Comparison of ENCODE assay signal across 8 cellular contexts in the genomic region with DNA sequence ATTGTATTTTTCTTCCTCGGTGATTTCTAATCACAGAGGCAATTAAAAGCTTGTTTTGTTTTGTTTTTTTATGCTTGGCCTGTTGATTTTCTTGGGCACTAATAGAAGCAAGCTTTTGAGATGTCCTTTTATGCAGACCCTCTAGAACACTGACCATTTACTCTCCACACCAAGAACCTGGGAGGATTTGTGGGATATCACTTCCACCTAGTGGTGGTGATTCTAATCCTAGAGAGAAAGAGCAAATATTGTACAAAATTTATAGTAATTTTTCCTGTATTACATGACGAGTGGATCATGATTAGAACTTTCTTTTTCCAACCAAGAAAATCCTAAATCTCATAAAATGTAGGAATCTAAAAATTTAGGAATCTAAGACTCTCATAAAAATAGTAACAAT. TPM values are rescaled to one million over a fixed set of nuclear protein-coding genes. Genes with fewer than 3 reads are reported as not detected.
DNase-seq lines count a peak whose midpoint lies in the region; TF ChIP-seq lines count a peak whose summit lies in the region.

No MANE protein-coding gene starts in this region.

- peak; percentile 70 for TF ChIP-seq CTCF in OCI-LY7 (conservative IDR thresholded peaks at IDR 0.05; ENCODE audit: low read length)

- POLR2A ChIA-PET in OCI-LY7 (lab: Charles Lee), result interaction anchor here (0.8 to 1.2 kb wide), 2 partner anchors 53 to 65 kb away, joined by 3 read pairs; no protein-coding TSS in a partner anchor

- TF ChIP-seq POLR2A in erythroblast (IDR thresholded peaks at IDR 0.05; ENCODE audit: low read length), result no peak

- H3K4me1 ChIP-seq in OCI-LY7 (ENCODE audit: insufficient read depth, low read length, poor library complexity, severe bottlenecking), result peaks cover 13% of the 10 kb centered on the region

- no peaks in the 10 kb centered on the region for H3K9me2 ChIP-seq in OCI-LY7 (ENCODE audit: insufficient read depth, low read length)

- H3K79me2 ChIP-seq in OCI-LY7 (ENCODE audit: insufficient read depth, low read depth, low read length), result no peaks in the 10 kb centered on the region

- no peaks in the 10 kb centered on the region for H3K9me3 ChIP-seq in OCI-LY7 (ENCODE audit: low read length)

- CTCF ChIA-PET in OCI-LY7 (lab: Charles Lee; ENCODE audit: unreplicated experiment), result no interaction called here

- H3K27ac ChIP-seq in OCI-LY7 (ENCODE audit: low read depth, low read length, poor library complexity, severe bottlenecking), result no peak overlapping the region

- H3K36me3 ChIP-seq in OCI-LY7 (ENCODE audit: insufficient read depth, low read length), result peaks cover 30% of the 10 kb centered on the region

- peak; percentile 26 for DNase-seq in NCI-H2107 treated with DMSO at 0.1 percent for 48 hours (lab: John Stamatoyannopoulos, UW; ENCODE audit: unreplicated experiment)
- no peak for DNase-seq in NCI-H2107 (lab: John Stamatoyannopoulos, UW)
- DNase-seq in OCI-LY7 (ENCODE audit: low spot score), result peak; percentile 7
- DNase-seq in erythroblast (lab: John Stamatoyannopoulos, UW), result peak; percentile 41 to 58
- peak; percentile 83 for DNase-seq in superior temporal gyrus (ENCODE audit: extremely low spot score)
- no peak for DNase-seq in cortex of kidney (lab: John Stamatoyannopoulos, UW)
- DNase-seq in ecto neural progenitor cell (ENCODE audit: low spot score), result no peak
- no peak for DNase-seq in NCI-H1930 (lab: John Stamatoyannopoulos, UW)

- no peak overlapping the region for H3K4me2 ChIP-seq in OCI-LY7 (ENCODE audit: low read length)

- H4K20me1 ChIP-seq in OCI-LY7 (ENCODE audit: insufficient read depth, low read length), result no peaks in the 10 kb centered on the region

- no TSS peak for BruUV-seq in OCI-LY7 (replicated peaks; lab: Mats Ljungman, UMichigan)

- no peak overlapping the region for H2AFZ ChIP-seq in OCI-LY7 (ENCODE audit: low read length)

- intact Hi-C loops in OCI-LY7 (cut with micrococcal nuclease; ENCODE audit: unreplicated experiment), result loop anchor here (1.0 to 10.0 kb wide), 2 partner anchors 128 to 426 kb away; no protein-coding TSS in a partner anchor

- no peak overlapping the region for H3K4me3 ChIP-seq in OCI-LY7 (ENCODE audit: low read depth, low read length, poor library complexity, severe bottlenecking)

RNA-seq across cellular contexts. Expression of gene NEMP2, which starts 23.4 kb away (rescaled TPM):
- 5.1 and 5.6 TPM in 2 replicates for total RNA-seq in OCI-LY7 (2014; rRNA removed; shearing (Covaris generic))
- total RNA-seq in OCI-LY7 (2022), result 18.5 and 21.6 TPM in 2 replicates

Comparison
In these comparisons a context has a peak if more than half of its experiments do, and no peak if none do; other contexts are left out.
1. DNase-seq: peak in NCI-H2107 treated with DMSO at 0.1 percent for 48 hours (single experiment), OCI-LY7 (single experiment), erythroblast (2 of 2) and superior temporal gyrus (single experiment); none in NCI-H2107 (single experiment), cortex of kidney (single experiment), ecto neural progenitor cell (single experiment) and NCI-H1930 (0 of 2).